In genomic region chr12:26429070-26429691, GRCh38 we compare ENCODE assay signal across 18 cellular contexts.
DNase-seq lines count a peak whose midpoint lies in the region; ATAC-seq and TF ChIP-seq lines count a peak whose summit lies in the region.
"Had no signal": no experiment of that assay in that cellular context is flagged by ENCODE, and none has a peak within 500 bp of the region (broad histone marks: within the 10 kb centered on the region; RNA-seq: fewer than 3 reads in every experiment).

No MANE protein-coding gene starts in this region.

- peak; percentile 12 for DNase-seq in NCI-H748 (lab: John Stamatoyannopoulos, UW; ENCODE audit: unreplicated experiment)
- no peak for DNase-seq in NCI-H748 treated with DMSO at 0.1 percent for 48 hours (lab: John Stamatoyannopoulos, UW)
- DNase-seq in NCI-H526 treated with DMSO at 0.1 percent for 48 hours (lab: John Stamatoyannopoulos, UW) = peak; percentile 54
- no peak for DNase-seq in endothelial cell (ENCODE audit: low spot score)
- DNase-seq in central memory CD4-positive, alpha-beta T cell = no peak
- DNase-seq in gastrocnemius medialis = no peak
- DNase-seq in CD4-positive, alpha-beta T cell = no peak
- DNase-seq: DND-41, GOT3, Karpas-422, NCI-H187, NCI-H446, NCI-H82 had no signal

- no peaks in the 10 kb centered on the region for H3K36me3 Mint-ChIP-seq in endothelial cell (ENCODE audit: low read depth, unreplicated experiment)
- peaks cover 51% of the 10 kb centered on the region for H3K36me3 Mint-ChIP-seq in CD4-positive, alpha-beta T cell (ENCODE audit: low read depth)

- H3K27me3 Mint-ChIP-seq in endothelial cell (ENCODE audit: unreplicated experiment) = no peaks in the 10 kb centered on the region
- no peaks in the 10 kb centered on the region for H3K27me3 Mint-ChIP-seq in CD4-positive, alpha-beta T cell
- H3K27me3 Mint-ChIP-seq: B cell had no signal

- no peaks in the 10 kb centered on the region for H3K9me3 ChIP-seq in gastrocnemius medialis
- H3K9me3 ChIP-seq in CD4-positive, alpha-beta T cell (ENCODE audit: control insufficient read depth, low read length) = no peaks in the 10 kb centered on the region
- H3K9me3 ChIP-seq: SJSA1 had no signal

- H3K9me3 Mint-ChIP-seq in endothelial cell (ENCODE audit: unreplicated experiment) = no peaks in the 10 kb centered on the region
- H3K9me3 Mint-ChIP-seq in CD4-positive, alpha-beta T cell = no peaks in the 10 kb centered on the region

- H3K4me1 Mint-ChIP-seq in endothelial cell (ENCODE audit: unreplicated experiment) = peaks cover 33% of the 10 kb centered on the region
- H3K4me1 Mint-ChIP-seq in CD4-positive, alpha-beta T cell (ENCODE audit: low read depth) = no peaks in the 10 kb centered on the region

- CTCF ChIA-PET in CD4-positive, alpha-beta T cell (lab: Charles Lee) = no interaction called here

- H3K27ac Mint-ChIP-seq in endothelial cell (ENCODE audit: unreplicated experiment) = no peak overlapping the region
- H3K27ac Mint-ChIP-seq in CD4-positive, alpha-beta T cell = no peak overlapping the region
- H3K27ac Mint-ChIP-seq: B cell had no signal

- ATAC-seq in gastrocnemius medialis = no peak
- no peak for ATAC-seq in GM19452 (IDR thresholded peaks at IDR 0.05; ENCODE audit: unreplicated experiment)
- ATAC-seq in CD4-positive, alpha-beta T cell (ENCODE audit: poor library complexity) = no peak
- ATAC-seq: GM12878, Right ventricle myocardium inferior had no signal

- H3K4me1 ChIP-seq in gastrocnemius medialis = no peaks in the 10 kb centered on the region

- no peak overlapping the region for H3K27ac ChIP-seq in gastrocnemius medialis
- H3K27ac ChIP-seq in CD4-positive, alpha-beta T cell (ENCODE audit: low read depth, low read length) = no peak overlapping the region
- H3K27ac ChIP-seq: SJSA1 had no signal

- intact Hi-C loops in gastrocnemius medialis (cut with DNase I; ENCODE audit: low total_unique reads) = no loop called here
- intact Hi-C loops in CD4-positive, alpha-beta T cell (cut with DNase I, micrococcal nuclease) = no loop called here

- H3K27me3 ChIP-seq in gastrocnemius medialis = no peaks in the 10 kb centered on the region
- H3K27me3 ChIP-seq in CD4-positive, alpha-beta T cell (ENCODE audit: control insufficient read depth, insufficient read depth, low read length) = no peaks in the 10 kb centered on the region
- H3K27me3 ChIP-seq: SJSA1 had no signal

- peak overlapping the region; percentile 26 for H3K4me3 Mint-ChIP-seq in endothelial cell (ENCODE audit: unreplicated experiment)
- H3K4me3 Mint-ChIP-seq in CD4-positive, alpha-beta T cell = no peak overlapping the region
- H3K4me3 Mint-ChIP-seq: B cell had no signal

- POLR2A ChIA-PET in CD4-positive, alpha-beta T cell (lab: Charles Lee) = no interaction called here

- no peak for TF ChIP-seq POLR2A in gastrocnemius medialis (IDR thresholded peaks at IDR 0.05)

- H3K36me3 ChIP-seq in gastrocnemius medialis = no peaks in the 10 kb centered on the region

- H3K4me3 ChIP-seq in gastrocnemius medialis = no peak overlapping the region
- H3K4me3 ChIP-seq: GM12878, SJSA1 had no signal

- in situ Hi-C loops in gastrocnemius medialis (cut with MboI; ENCODE audit: low sequenced_read_pairs in 4 of 4) = loop anchor here in 1 of 4 donors (25.0 kb wide), 1 partner anchor 233 kb away; no protein-coding TSS in a partner anchor

- TF ChIP-seq CTCF in endothelial cell (IDR thresholded peaks at IDR 0.05; ENCODE audit: unreplicated experiment) = no peak
- TF ChIP-seq CTCF in gastrocnemius medialis (IDR thresholded peaks at IDR 0.05 in 4 of 5, conservative IDR thresholded peaks at IDR 0.05 in 1 of 5) = no peak
- no peak for TF ChIP-seq CTCF in CD4-positive, alpha-beta T cell (IDR thresholded peaks at IDR 0.05)

Comparison
In these comparisons a context has a peak if more than half of its experiments do, and no peak if none do; other contexts are left out.
1. DNase-seq: peak in NCI-H748 (single experiment) and NCI-H526 treated with DMSO at 0.1 percent for 48 hours (single experiment); none in NCI-H748 treated with DMSO at 0.1 percent for 48 hours (single experiment), endothelial cell (single experiment), central memory CD4-positive, alpha-beta T cell (single experiment), gastrocnemius medialis (0 of 2) and CD4-positive, alpha-beta T cell (0 of 10).